1 cellular context compared by ENCODE assay signal in genomic region chr2:172748543-172748942, GRCh38. TPM values are rescaled to one million over a fixed set of nuclear protein-coding genes. Genes with fewer than 3 reads are reported as not detected.
"Had no signal": no experiment of that assay in that cellular context is flagged by ENCODE, and none has a peak within 500 bp of the region (broad histone marks: within the 10 kb centered on the region; RNA-seq: fewer than 3 reads in every experiment).

No MANE protein-coding gene starts in this region.

RNA-seq across cellular contexts. Expression of gene RAPGEF4, which starts 12.9 kb away (rescaled TPM):
- total RNA-seq: G401 had no signal
